20 cellular contexts compared by ENCODE assay signal in genomic region chr11:118060879-118061278, GRCh38. TPM values are rescaled to one million over a fixed set of nuclear protein-coding genes. Genes with fewer than 3 reads are reported as not detected.
DNase-seq lines count a peak whose midpoint lies in the region; ATAC-seq and TF ChIP-seq lines count a peak whose summit lies in the region.
"Had no signal": no experiment of that assay in that cellular context is flagged by ENCODE, and none has a peak within 500 bp of the region (broad histone marks: within the 10 kb centered on the region; RNA-seq: fewer than 3 reads in every experiment).

No MANE protein-coding gene starts in this region.

- peaks cover 7% of the 10 kb centered on the region for H3K27me3 Mint-ChIP-seq in endodermal cell (ENCODE audit: insufficient read depth)
- H3K27me3 Mint-ChIP-seq: activated naive CD8-positive, alpha-beta T cell had no signal

- H3K9me3 Mint-ChIP-seq in endodermal cell = no peaks in the 10 kb centered on the region

- H3K9ac ChIP-seq in endodermal cell (ENCODE audit: extremely low read depth, low read length, poor library complexity, severe bottlenecking) = no peak overlapping the region
- H3K9ac ChIP-seq in skeletal muscle tissue (ENCODE audit: low read depth in 1 of 3, low read length in 3 of 3) = no peak overlapping the region

- no peak overlapping the region for H3K4me3 Mint-ChIP-seq in endodermal cell
- H3K4me3 Mint-ChIP-seq: activated naive CD8-positive, alpha-beta T cell; activated T-cell treated with anti-CD3 and anti-CD28 coated beads, Interleukin-2, amount 50 U/mL, for 72 hours had no signal

- H3K4me1 ChIP-seq in endodermal cell (ENCODE audit: control insufficient read depth, insufficient read depth, low read length) (peaks cover 12% of the 10 kb centered on the region), skeletal muscle tissue (ENCODE audit: control insufficient read depth in 3 of 3, insufficient read depth in 3 of 3, low read length in 3 of 3) (peaks cover 10 to 25% (median 24%) of the 10 kb centered on the region in 3 donors)
- H3K4me1 ChIP-seq: thyroid gland had no signal

- no peaks in the 10 kb centered on the region for H3K36me3 Mint-ChIP-seq in endodermal cell (ENCODE audit: low read depth)
- H3K36me3 Mint-ChIP-seq: activated naive CD8-positive, alpha-beta T cell had no signal

- no peak for TF ChIP-seq CTCF in endodermal cell (conservative IDR thresholded peaks at IDR 0.05)

- H3K4me3 ChIP-seq in endodermal cell (ENCODE audit: low read length) (no peak overlapping the region), skeletal muscle tissue (ENCODE audit: low read length in 3 of 3) (no peak overlapping the region)
- H3K4me3 ChIP-seq: thyroid gland had no signal

- peak; percentile 34 for DNase-seq in OCI-M1 (lab: John Stamatoyannopoulos, UW)
- DNase-seq in endodermal cell = peak; percentile 24
- no peak for DNase-seq in left lobe of liver (ENCODE audit: low spot score)
- DNase-seq in NCI-H1092 (lab: John Stamatoyannopoulos, UW) = no peak
- no peak for DNase-seq in GOT3 (lab: John Stamatoyannopoulos, UW)
- DNase-seq: activated T-cell treated with anti-CD3 and anti-CD28 coated beads, Interleukin-2, amount 50 U/mL, for 72 hours; EL; hypothalamus; midbrain; NCI-H1105; NCI-H526; stimulated activated CD4-positive, alpha-beta T cell treated with anti-CD3 and anti-CD28 coated beads, Interleukin-15, amount 100 ng/mL, for 24 hours; thyroid gland had no signal

- ATAC-seq in left lobe of liver = peak; percentile 32
- no peak for ATAC-seq in HG03135 (IDR thresholded peaks at IDR 0.05; ENCODE audit: unreplicated experiment)
- ATAC-seq: activated T-cell treated with anti-CD3 and anti-CD28 coated beads, Interleukin-2, amount 50 U/mL, for 72 hours had no signal

- H3K27ac Mint-ChIP-seq in endodermal cell = no peak overlapping the region
- H3K27ac Mint-ChIP-seq: activated naive CD8-positive, alpha-beta T cell; activated T-cell treated with anti-CD3 and anti-CD28 coated beads, Interleukin-2, amount 50 U/mL, for 72 hours had no signal

- 88 to 100% methylated on average over 3 to 7 of the region's 7 CpGs for WGBS in endodermal cell (ENCODE audit: insufficient coverage in 1 of 2, insufficient read length in 1 of 2), 2 experiments

- H3K27ac ChIP-seq in endodermal cell (ENCODE audit: low read depth, low read length) (no peak overlapping the region), skeletal muscle tissue (ENCODE audit: low read depth, low read length) (peak overlapping the region; percentile 5)
- H3K27ac ChIP-seq: thyroid gland had no signal

- H3K4me1 Mint-ChIP-seq in endodermal cell = peaks cover 30% of the 10 kb centered on the region

- no peaks in the 10 kb centered on the region for H3K36me3 ChIP-seq in endodermal cell (ENCODE audit: control insufficient read depth, insufficient read depth, low read length)
- H3K36me3 ChIP-seq in skeletal muscle tissue (ENCODE audit: control insufficient read depth in 3 of 3, insufficient read depth in 3 of 3, low read length in 3 of 3) = no peaks in the 10 kb centered on the region
- H3K36me3 ChIP-seq: thyroid gland had no signal

- H3K27me3 ChIP-seq in endodermal cell (ENCODE audit: control insufficient read depth, insufficient read depth, low read length, poor library complexity, severe bottlenecking) (no peaks in the 10 kb centered on the region), skeletal muscle tissue (ENCODE audit: control insufficient read depth in 3 of 3, insufficient read depth in 3 of 3, low read length in 3 of 3) (peaks cover 0 to 5% (median 3%) of the 10 kb centered on the region in 3 donors)
- H3K27me3 ChIP-seq: thyroid gland had no signal

- H3K9me3 ChIP-seq in endodermal cell (ENCODE audit: control insufficient read depth, low read length) = no peaks in the 10 kb centered on the region
- H3K9me3 ChIP-seq in skeletal muscle tissue (ENCODE audit: control insufficient read depth in 3 of 3, low read length in 3 of 3) = no peaks in the 10 kb centered on the region
- H3K9me3 ChIP-seq: thyroid gland had no signal

RNA-seq across cellular contexts. Expression of gene TMPRSS4, which starts 16.0 kb away (rescaled TPM):
- total RNA-seq in endodermal cell (not detected), left lobe of liver (not detected), skeletal muscle tissue (not detected)
- polyA plus RNA-seq in endodermal cell (2013, experiment 1 of 2) = not detected
- not detected for polyA plus RNA-seq in endodermal cell (2013, experiment 2 of 2)
- total RNA-seq: LHCN-M2; T-helper 1 cell treated with Interleukin-12 subunit alpha and Interleukin-12 subunit beta and Interleukin-4 antibody, amounts not matched to agents 30 ng/mL and 1 ng/mL, for 36 hours had no signal
- polyA plus RNA-seq: neural cell had no signal

RNA-seq across cellular contexts. Expression of gene SMIM35, which starts 25.9 kb away (rescaled TPM):
- total RNA-seq in endodermal cell = not detected
- polyA plus RNA-seq in endodermal cell (2013, experiment 1 of 2) = not detected
- not detected for polyA plus RNA-seq in endodermal cell (2013, experiment 2 of 2)
- total RNA-seq in left lobe of liver = 0.08 TPM
- total RNA-seq in skeletal muscle tissue = not detected
- total RNA-seq: LHCN-M2, thyroid gland had no signal
- polyA plus RNA-seq: keratinocyte, neural cell had no signal

Comparison
In these comparisons a context has a peak if more than half of its experiments do, and no peak if none do; other contexts are left out.
1. DNase-seq: peak in OCI-M1 (single experiment) and endodermal cell (single experiment); none in left lobe of liver (single experiment), NCI-H1092 (single experiment) and GOT3 (single experiment).